In genomic region chr2:170928824-170929685, GRCh38 we compare ENCODE assay signal across 8 cellular contexts. TPM values are rescaled to one million over a fixed set of nuclear protein-coding genes. Genes with fewer than 3 reads are reported as not detected.
A peak's percentile ranks its signal among the peaks of the same experiment; 100 is the strongest.
DNase-seq lines count a peak whose midpoint lies in the region; ATAC-seq, FAIRE-seq and TF ChIP-seq lines count a peak whose summit lies in the region.

Gene GORASP2 (plus strand): TSS chr2:170929253. CDS start chr2:170929341, 88 bp downstream.

- H3K4me3 ChIP-seq in HepG2 (replicated peaks in 1 of 3; ENCODE audit: insufficient read depth in 1 of 3, low read depth in 2 of 3, low read length in 3 of 3): peak within 1 kb of the TSS; percentile 83 to 97 (median 92)

- WGBS in HepG2 (ENCODE audit: low lambda C conversion rate): 1% methylated on average over 38 of the region's 95 CpGs

- no peaks in the 10 kb centered on the region for H3K9me3 Mint-ChIP-seq in CD4-positive, alpha-beta T cell

- peak within 1 kb of the TSS; percentile 91 for H3K4me2 ChIP-seq in HepG2 (ENCODE audit: low read depth, low read length)

- peak within 1 kb of the TSS; percentile 94 for H3K27ac Mint-ChIP-seq in CD4-positive, alpha-beta T cell

- peak; percentile 97 for TF ChIP-seq CTCF in CD4-positive, alpha-beta T cell (IDR thresholded peaks at IDR 0.05)
- TF ChIP-seq CTCF in HepG2 (CRISPR knock-in tag; IDR thresholded peaks at IDR 0.05): peak; percentile 97

- no peaks in the 10 kb centered on the region for H3K27me3 ChIP-seq in CD4-positive, alpha-beta T cell (ENCODE audit: control insufficient read depth, insufficient read depth, low read length)
- H3K27me3 ChIP-seq in HepG2 (ENCODE audit: control insufficient read depth in 1 of 2, insufficient read depth in 2 of 2, low read length in 2 of 2): no peaks in the 10 kb centered on the region; a peak in 1 of 5 replicates

- no peaks in the 10 kb centered on the region for H3K9me3 ChIP-seq in CD4-positive, alpha-beta T cell (ENCODE audit: control insufficient read depth, low read length)
- H3K9me3 ChIP-seq in HepG2 (ENCODE audit: low read length): no peaks in the 10 kb centered on the region

- H3K27me3 Mint-ChIP-seq in CD4-positive, alpha-beta T cell: no peaks in the 10 kb centered on the region

- in situ Hi-C loops in HepG2 (cut with HindIII; ENCODE audit: extremely low pct_ligation_motif_present, low pct_unique_long_range_greater_than_20kb): no loop called here

- intact Hi-C loops in CD4-positive, alpha-beta T cell (cut with DNase I, micrococcal nuclease): loop anchor here (1.0 to 10.0 kb wide), 9 partner anchors 44 to 1626 kb away; partner anchors contain the start of genes DCAF17 (in 1 of the 2), METTL8 (in 1 of the 2), PDK1 (in 1 of the 2) and PPIG (in 1 of the 2)
- intact Hi-C loops in HepG2 (cut with micrococcal nuclease; ENCODE audit: unreplicated experiment): loop anchor here (1.0 to 2.0 kb wide), 2 partner anchors 214 to 504 kb away; partner anchors contain the start of genes METTL8 and SP5

- peaks cover 56% of the 10 kb centered on the region for H3K4me1 ChIP-seq in HepG2 (ENCODE audit: insufficient read depth, low read length)

- peak; percentile 90 for ATAC-seq in CD4-positive, alpha-beta T cell (ENCODE audit: poor library complexity)
- ATAC-seq in GM19397 (IDR thresholded peaks at IDR 0.05; ENCODE audit: unreplicated experiment) (peak; percentile 92), HG03571 (IDR thresholded peaks at IDR 0.05; ENCODE audit: unreplicated experiment) (peak; percentile 88), HepG2 (peak; percentile 94)

- CTCF ChIA-PET in CD4-positive, alpha-beta T cell (lab: Charles Lee): interaction anchor here (0.6 to 3.4 kb wide), 38 partner anchors 9 to 1626 kb away, joined by 3 to 43 read pairs (median 4); partner anchors contain the start of genes DCAF17, DYNC1I2, FASTKD1 and HAT1
- CTCF ChIA-PET in HepG2 (lab: Yijun Ruan, JAX; ENCODE audit: low intra/inter-chr PET ratio, low total read pairs): interaction anchor here (2.0 kb wide), 1 partner anchor 44 kb away, joined by 4 read pairs; no protein-coding TSS in a partner anchor

- peaks cover 49% of the 10 kb centered on the region for H3K4me1 Mint-ChIP-seq in CD4-positive, alpha-beta T cell (ENCODE audit: low read depth)

- H3K36me3 Mint-ChIP-seq in CD4-positive, alpha-beta T cell (ENCODE audit: low read depth): peaks cover 33% of the 10 kb centered on the region

- TF ChIP-seq EP300 in HepG2 (IDR thresholded peaks at IDR 0.05; ENCODE audit: low read depth in 2 of 2, low read length in 2 of 2) (peak in 1 of 2 experiments; percentile 67; a peak in 3 of 4 replicates), HepG2 (CRISPR knock-in tag; IDR thresholded peaks at IDR 0.05; ENCODE audit: borderline replicate concordance) (peak; percentile 73)

- H3K36me3 ChIP-seq in HepG2 (replicated peaks in 1 of 2; ENCODE audit: control insufficient read depth in 1 of 2, insufficient read depth in 2 of 2, low read length in 2 of 2): 0 out of 5 replicates have a peak, but pooled peaks cover 0 to 3% of the 10 kb centered on the region in 2 experiments

- H4K20me1 ChIP-seq in HepG2 (ENCODE audit: insufficient read depth, low read length): peaks cover 44% of the 10 kb centered on the region

- peaks cover 64% of the 10 kb centered on the region for H3K79me2 ChIP-seq in HepG2 (ENCODE audit: insufficient read depth, low read length)

- H3K4me3 Mint-ChIP-seq in CD4-positive, alpha-beta T cell: peak within 1 kb of the TSS; percentile 97

- H3K27ac ChIP-seq in CD4-positive, alpha-beta T cell (ENCODE audit: low read depth, low read length): peak within 1 kb of the TSS; percentile 86
- H3K27ac ChIP-seq in HepG2 (ENCODE audit: extremely low read length, insufficient read depth, low read length): peak within 1 kb of the TSS; percentile 94

- H2AFZ ChIP-seq in HepG2 (ENCODE audit: low read length): peak within 1 kb of the TSS; percentile 74

- peak; percentile 79 to 90 for TF ChIP-seq POLR2A in HepG2 (IDR thresholded peaks at IDR 0.05; ENCODE audit: insufficient read depth in 1 of 2, low read depth in 2 of 2, low read length in 2 of 2)

- DNase-seq in CD4-positive, alpha-beta T cell: peak; percentile 94 to 99 (median 96)
- DNase-seq in NCI-H774 (lab: John Stamatoyannopoulos, UW) (peak; percentile 97), dermis blood vessel endothelial cell (peak; percentile 100), HepG2 (ENCODE audit: low spot score) (peak; percentile 100)
- DNase-seq in activated CD4-positive, alpha-beta T cell treated with anti-CD3 and anti-CD28 coated beads, Interleukin-2, amount 50 U/mL, for 4 hours: peak; percentile 98
- DNase-seq in stimulated activated CD4-positive, alpha-beta T cell treated with anti-CD3 and anti-CD28 coated beads, Interleukin-4, amount 100 ng/mL, for 1 hour: peak; percentile 94

- TF ChIP-seq RAD21 in HepG2 (CRISPR knock-in tag; IDR thresholded peaks at IDR 0.05): peak; percentile 77

- POLR2A ChIA-PET in CD4-positive, alpha-beta T cell (lab: Charles Lee): interaction anchor here (0.6 to 3.4 kb wide), 27 partner anchors 9 to 1628 kb away, joined by 3 to 36 read pairs (median 4); partner anchors contain the start of genes DCAF17, DYNC1I2, METTL8 and TLK1
- POLR2A ChIA-PET in HepG2 (lab: Yijun Ruan, JAX): interaction anchor here (0.7 to 3.1 kb wide), 20 partner anchors 9 to 1626 kb away, joined by 3 to 39 read pairs (median 6); partner anchors contain the start of genes DCAF17, METTL8 and SP5

- FAIRE-seq in HepG2 (lab: Jason Lieb, UNC): peak; percentile 79

- no TSS peak for BruUV-seq in HepG2 (replicated peaks; lab: Mats Ljungman, UMichigan)

- H3K9ac ChIP-seq in HepG2 (ENCODE audit: insufficient read depth, low read depth, low read length): peak within 1 kb of the TSS; percentile 100

TF ChIP-seq in HepG2, 621 proteins besides CTCF, POLR2A, EP300 and RAD21 (continues in another document):
- TF ChIP-seq ZNF136 (CRISPR knock-in tag; IDR thresholded peaks at IDR 0.05; ENCODE audit: low read depth): peak; percentile 90
- TF ChIP-seq FUBP1 (CRISPR knock-in tag; IDR thresholded peaks at IDR 0.05; ENCODE audit: borderline replicate concordance): peak; percentile 81; the same call in 1 of the 2 replicates
- peak; percentile 93 for TF ChIP-seq ZNF205 (CRISPR knock-in tag; IDR thresholded peaks at IDR 0.05)
- TF ChIP-seq HDAC1 (CRISPR knock-in tag; IDR thresholded peaks at IDR 0.05): peak; percentile 94
- TF ChIP-seq TEF (CRISPR knock-in tag; IDR thresholded peaks at IDR 0.05): peak; percentile 69; the same call in 1 of the 2 replicates
- peak; percentile 99 for TF ChIP-seq CBX1 (IDR thresholded peaks at IDR 0.05; ENCODE audit: low read depth)
- peak; percentile 96; the same call in 1 of the 2 replicates for TF ChIP-seq ZNF713 (CRISPR knock-in tag; IDR thresholded peaks at IDR 0.05)
- TF ChIP-seq ZNF260 (CRISPR knock-in tag; IDR thresholded peaks at IDR 0.05; ENCODE audit: borderline replicate concordance, low read depth): no peak
- no peak for TF ChIP-seq FOXK2 (IDR thresholded peaks at IDR 0.05)
- peak; percentile 87 for TF ChIP-seq PHF21A (CRISPR knock-in tag; IDR thresholded peaks at IDR 0.05)
- 0 out of 2 replicates have a peak, but pooled peaks have one; percentile 31 for TF ChIP-seq JUNB (CRISPR knock-in tag; IDR thresholded peaks at IDR 0.05; ENCODE audit: borderline replicate concordance)

RNA-seq across cellular contexts. Expression of gene GORASP2, which starts in this region (rescaled TPM):
- total RNA-seq in CD4-positive, alpha-beta T cell: 10 to 100 TPM; 87.3 to 95.7 TPM
- total RNA-seq in dermis blood vessel endothelial cell: 22.0 and 30.3 TPM in 2 replicates
- total RNA-seq in HepG2 (2016; rRNA removed; fragmentation: Illumina TruSeq; extraction: Trizol): 97.3 and 103 TPM in 2 replicates
- 22.0 and 22.8 TPM in 2 replicates for total RNA-seq in HepG2 (2016; cell fraction: cytosol; rRNA removed; fragmentation: Illumina TruSeq; extraction: Trizol; ENCODE audit: low read depth)
- 82.8 and 104 TPM in 2 replicates for total RNA-seq in HepG2 (2016; cell fraction: insoluble cytoplasmic fraction; rRNA removed; fragmentation: Illumina TruSeq; extraction: Trizol)
- total RNA-seq in HepG2 (2016; cell fraction: membrane; rRNA removed; fragmentation: Illumina TruSeq; extraction: Trizol): 51.0 and 56.4 TPM in 2 replicates
- total RNA-seq in HepG2 (2016; cell fraction: nucleus; rRNA removed; fragmentation: Illumina TruSeq; extraction: Trizol): 78.9 and 79.4 TPM in 2 replicates
- polyA plus RNA-seq in HepG2 (2011; rRNA removed): 190 and 239 TPM in 2 replicates
- 210 and 213 TPM in 2 replicates for polyA plus RNA-seq in HepG2 (2011; cell fraction: cytosol; rRNA removed)
- polyA plus RNA-seq in HepG2 (2011; cell fraction: nucleus; rRNA removed): 82.9 and 100 TPM in 2 replicates
- polyA plus RNA-seq in HepG2 (2012): 89.3 and 114 TPM in 2 replicates
- 27.3 and 29.3 TPM in 2 replicates for polyA plus RNA-seq in HepG2 (2016; cell fraction: cytosol; fragmentation: Illumina TruSeq; extraction: Trizol; ENCODE audit: low read depth)
- polyA plus RNA-seq in HepG2 (2016; cell fraction: insoluble cytoplasmic fraction; fragmentation: Illumina TruSeq; extraction: Trizol; ENCODE audit: low read depth): 157 and 193 TPM in 2 replicates
- 52.8 and 61.7 TPM in 2 replicates for polyA plus RNA-seq in HepG2 (2016; cell fraction: membrane; fragmentation: Illumina TruSeq; extraction: Trizol; ENCODE audit: low read depth)
- polyA plus RNA-seq in HepG2 (2016; cell fraction: nucleus; fragmentation: Illumina TruSeq; extraction: Trizol; ENCODE audit: insufficient read depth, low read depth): 107 and 115 TPM in 2 replicates
- polyA minus RNA-seq in HepG2 (2011; rRNA and poly(A)+ RNA removed; ENCODE audit: low replicate concordance): 108 and 236 TPM in 2 replicates
- polyA minus RNA-seq in HepG2 (2011; cell fraction: cytosol; rRNA and poly(A)+ RNA removed): 74.6 and 85.1 TPM in 2 replicates
- 157 and 204 TPM in 2 replicates for polyA minus RNA-seq in HepG2 (2011; cell fraction: nucleus; rRNA and poly(A)+ RNA removed)

Comparison
In these comparisons a context has a peak if more than half of its experiments do, and no peak if none do; other contexts are left out.
1. Peak in every context shown above with its lines: DNase-seq, ATAC-seq, H3K4me3 ChIP-seq and H3K27ac ChIP-seq.